Comparison of ENCODE assay signal across 23 cellular contexts in the genomic region with DNA sequence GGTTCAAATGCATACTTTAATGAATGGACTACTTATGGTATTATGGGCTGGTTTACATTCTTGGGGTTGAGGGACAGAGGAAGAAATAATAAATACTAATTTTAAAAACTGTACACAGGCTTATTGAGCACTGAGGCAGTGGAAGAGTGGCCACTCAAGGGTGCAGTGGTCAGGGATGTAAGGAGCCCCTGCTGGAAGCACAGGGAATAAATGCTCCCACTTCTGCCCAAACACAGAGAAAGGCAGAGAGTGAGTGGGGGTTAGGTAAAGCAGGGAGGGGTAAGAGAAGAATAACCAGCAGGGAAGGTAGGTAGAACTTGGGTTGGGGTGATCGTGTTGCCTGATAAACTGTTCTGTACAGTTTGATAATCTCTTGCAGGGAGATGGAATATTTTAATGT.
DNase-seq lines count a peak whose midpoint lies in the region; ATAC-seq, FAIRE-seq and TF ChIP-seq lines count a peak whose summit lies in the region.
"Had no signal": no experiment of that assay in that cellular context is flagged by ENCODE, and none has a peak within 500 bp of the region (broad histone marks: within the 10 kb centered on the region; RNA-seq: fewer than 3 reads in every experiment).

No MANE protein-coding gene starts in this region.

- H4K20me1 ChIP-seq in PC-3 (ENCODE audit: low read length), result no peaks in the 10 kb centered on the region

- peak; percentile 45 for ATAC-seq in PC-3
- ATAC-seq in HG03354 (IDR thresholded peaks at IDR 0.05; ENCODE audit: poor library complexity, severe bottlenecking, unreplicated experiment), result no peak
- no peak for ATAC-seq in GM21529 (IDR thresholded peaks at IDR 0.05; ENCODE audit: unreplicated experiment)
- ATAC-seq: activated CD8-positive, alpha-beta T cell treated with anti-CD3 and anti-CD28 coated beads, Interleukin-2, amount 10 ng/mL, durations not matched to agents 7 days and 5 days; activated naive CD8-positive, alpha-beta T cell treated with anti-CD3 and anti-CD28 coated beads, Interleukin-2, amount 50 U/mL, for 24 hours; right cardiac atrium had no signal

- 100% methylated on average over 1 of the region's 1 CpG for WGBS in endodermal cell (ENCODE audit: insufficient coverage in 1 of 2, insufficient read length in 1 of 2), 2 experiments

- TF ChIP-seq CTCF in C4-2B (conservative IDR thresholded peaks at IDR 0.05), result peak; percentile 14
- TF ChIP-seq CTCF in PC-3 (conservative IDR thresholded peaks at IDR 0.05; ENCODE audit: low read depth, low read length), result peak; percentile 48
- peak; percentile 60 for TF ChIP-seq CTCF in endodermal cell (conservative IDR thresholded peaks at IDR 0.05)
- TF ChIP-seq CTCF in osteocyte (IDR thresholded peaks at IDR 0.05), result no peak

- FAIRE-seq in HTR-8/SVneo (lab: Jason Lieb, UNC), result no peak
- FAIRE-seq: endothelial cell of umbilical vein, RCC 7860 had no signal

- H3K4me2 ChIP-seq in PC-3 (ENCODE audit: low read length), result peak overlapping the region; percentile 21; the same call in 1 of the 2 replicates
- H3K4me2 ChIP-seq: KMS-11 had no signal

- H3K9ac ChIP-seq in PC-3 (ENCODE audit: low read length) (no peak overlapping the region), endodermal cell (ENCODE audit: extremely low read depth, low read length, poor library complexity, severe bottlenecking) (no peak overlapping the region)
- H3K9ac ChIP-seq: KMS-11 had no signal

- no TSS peak for BruUV-seq in PC-3 (replicated peaks; lab: Mats Ljungman, UMichigan)

- no peaks in the 10 kb centered on the region for H3F3A ChIP-seq in PC-3 (ENCODE audit: low read length, unreplicated experiment)

- peaks cover 11% of the 10 kb centered on the region for H3K4me1 Mint-ChIP-seq in endodermal cell
- H3K4me1 Mint-ChIP-seq in osteocyte (ENCODE audit: unreplicated experiment), result peaks cover 31% of the 10 kb centered on the region
- H3K4me1 Mint-ChIP-seq: central memory CD8-positive, alpha-beta T cell had no signal

- H3K27ac ChIP-seq in C4-2B, result no peak overlapping the region
- H3K27ac ChIP-seq in PC-3 (ENCODE audit: low read length), result peak overlapping the region; percentile 13
- no peak overlapping the region for H3K27ac ChIP-seq in endodermal cell (ENCODE audit: low read depth, low read length)
- H3K27ac ChIP-seq: KMS-11 had no signal

- no peaks in the 10 kb centered on the region for H3K36me3 Mint-ChIP-seq in endodermal cell (ENCODE audit: low read depth)
- H3K36me3 Mint-ChIP-seq in osteocyte (ENCODE audit: unreplicated experiment), result peaks cover 11% of the 10 kb centered on the region

- H3K27ac Mint-ChIP-seq in endodermal cell, result no peak overlapping the region
- H3K27ac Mint-ChIP-seq in osteocyte (ENCODE audit: unreplicated experiment), result peak overlapping the region; percentile 1
- H3K27ac Mint-ChIP-seq: activated CD8-positive, alpha-beta T cell treated with anti-CD3 and anti-CD28 coated beads, Interleukin-2, amount 10 ng/mL, durations not matched to agents 7 days and 5 days; activated naive CD8-positive, alpha-beta T cell treated with anti-CD3 and anti-CD28 coated beads, Interleukin-2, amount 50 U/mL, for 24 hours; activated T-helper 1 cell treated with anti-CD3 and anti-CD28 coated beads, Interleukin-12 subunit alpha, Interleukin-12 subunit beta, Interleukin-2, Interleukin-4 antibody, amounts not matched to agents 30 ng/mL and 10 ng/mL and 1 ng/mL, durations not matched to agents 14 hours and 24 hours and 36 hours had no signal

- in situ Hi-C loops in HAP-1 (cut with MboI; ENCODE audit: low sequenced_read_pairs), result no loop called here

- H3K4me1 ChIP-seq in PC-3 (ENCODE audit: insufficient read depth, low read length), result peaks cover 16% of the 10 kb centered on the region
- H3K4me1 ChIP-seq in endodermal cell (ENCODE audit: control insufficient read depth, insufficient read depth, low read length), result no peaks in the 10 kb centered on the region
- peaks cover 5% of the 10 kb centered on the region; the same call in 1 of the 2 replicates for H3K4me1 ChIP-seq in HAP-1

- H3K27me3 ChIP-seq in PC-3 (ENCODE audit: low read length) (no peaks in the 10 kb centered on the region), endodermal cell (ENCODE audit: control insufficient read depth, insufficient read depth, low read length, poor library complexity, severe bottlenecking) (no peaks in the 10 kb centered on the region), HAP-1 (ENCODE audit: low read depth) (no peaks in the 10 kb centered on the region)

- CTCF ChIA-PET in PC-3 (lab: Charles Lee), result interaction anchor here (0.6 to 0.7 kb wide), 2 partner anchors 21 to 172 kb away, joined by 3 to 4 read pairs; no protein-coding TSS in a partner anchor

- no peak overlapping the region for H2AFZ ChIP-seq in PC-3 (ENCODE audit: low read length)

- intact Hi-C loops in PC-3 (cut with micrococcal nuclease), result loop anchor here (1.0 to 2.0 kb wide), 2 partner anchors 7 to 44 kb away; no protein-coding TSS in a partner anchor

- peak; percentile 14 for DNase-seq in PC-3
- DNase-seq in endodermal cell, result no peak
- no peak for DNase-seq in osteocyte (ENCODE audit: extremely low spot score, unreplicated experiment)
- no peak for DNase-seq in HAP-1 (ENCODE audit: low spot score in 2 of 2)
- DNase-seq in HTR-8/SVneo (ENCODE audit: insufficient read length, low spot score), result no peak
- DNase-seq: activated CD8-positive, alpha-beta T cell treated with anti-CD3 and anti-CD28 coated beads, Interleukin-2, amount 10 ng/mL, durations not matched to agents 7 days and 5 days; activated naive CD8-positive, alpha-beta T cell treated with anti-CD3 and anti-CD28 coated beads, Interleukin-2, amount 50 U/mL, for 24 hours; AML-193; DMS153; head of caudate nucleus; mesendoderm; NCI-H1105; NCI-H774; right cardiac atrium; stimulated activated CD4-positive, alpha-beta T cell treated with anti-CD3 and anti-CD28 coated beads, Interleukin-2, amount 100 ng/mL, for 24 hours had no signal

- no peaks in the 10 kb centered on the region for H3K9me2 ChIP-seq in PC-3 (replicated peaks; ENCODE audit: low read length)

- H3K4me3 ChIP-seq in PC-3 (ENCODE audit: low read length) (no peak overlapping the region), endodermal cell (ENCODE audit: low read length) (no peak overlapping the region), HAP-1 (no peak overlapping the region)

- H3K9me3 ChIP-seq in PC-3 (ENCODE audit: low read length) (no peaks in the 10 kb centered on the region), endodermal cell (ENCODE audit: control insufficient read depth, low read length) (no peaks in the 10 kb centered on the region), HAP-1 (no peaks in the 10 kb centered on the region)

- no peaks in the 10 kb centered on the region for H3K79me2 ChIP-seq in PC-3 (ENCODE audit: low read length)

- H3K9me3 Mint-ChIP-seq in endodermal cell (no peaks in the 10 kb centered on the region), osteocyte (ENCODE audit: unreplicated experiment) (no peaks in the 10 kb centered on the region)
- H3K9me3 Mint-ChIP-seq: activated naive CD8-positive, alpha-beta T cell treated with anti-CD3 and anti-CD28 coated beads, Interleukin-2, amount 50 U/mL, for 24 hours; activated T-helper 1 cell treated with anti-CD3 and anti-CD28 coated beads, Interleukin-12 subunit alpha, Interleukin-12 subunit beta, Interleukin-2, Interleukin-4 antibody, amounts not matched to agents 30 ng/mL and 10 ng/mL and 1 ng/mL, durations not matched to agents 14 hours and 24 hours and 36 hours; central memory CD8-positive, alpha-beta T cell had no signal

- POLR2A ChIA-PET in PC-3 (lab: Charles Lee; ENCODE audit: unreplicated experiment), result interaction anchor here (0.6 to 1.0 kb wide), 2 partner anchors 60 to 487 kb away, joined by 3 to 4 read pairs; partner anchors contain the start of gene GAB1

- no peaks in the 10 kb centered on the region for H3K36me3 ChIP-seq in PC-3 (ENCODE audit: low read depth, low read length)
- no peaks in the 10 kb centered on the region for H3K36me3 ChIP-seq in endodermal cell (ENCODE audit: control insufficient read depth, insufficient read depth, low read length)
- no peaks in the 10 kb centered on the region for H3K36me3 ChIP-seq in HAP-1 (replicated peaks)

- H3K4me3 Mint-ChIP-seq in endodermal cell (no peak overlapping the region), osteocyte (ENCODE audit: unreplicated experiment) (no peak overlapping the region)
- H3K4me3 Mint-ChIP-seq: activated CD8-positive, alpha-beta T cell treated with anti-CD3 and anti-CD28 coated beads, Interleukin-2, amount 10 ng/mL, durations not matched to agents 7 days and 5 days; activated naive CD8-positive, alpha-beta T cell treated with anti-CD3 and anti-CD28 coated beads, Interleukin-2, amount 50 U/mL, for 24 hours; activated T-helper 1 cell treated with anti-CD3 and anti-CD28 coated beads, Interleukin-12 subunit alpha, Interleukin-12 subunit beta, Interleukin-2, Interleukin-4 antibody, amounts not matched to agents 30 ng/mL and 10 ng/mL and 1 ng/mL, durations not matched to agents 14 hours and 24 hours and 36 hours; central memory CD8-positive, alpha-beta T cell had no signal

- H3K27me3 Mint-ChIP-seq in endodermal cell (ENCODE audit: insufficient read depth) (no peaks in the 10 kb centered on the region), osteocyte (ENCODE audit: unreplicated experiment) (no peaks in the 10 kb centered on the region)
